Comparison of ENCODE assay signal across 20 cellular contexts in genomic region chr5:159089675-159090074, GRCh38.
"Had no signal": no experiment of that assay in that cellular context is flagged by ENCODE, and none has a peak within 500 bp of the region (broad histone marks: within the 10 kb centered on the region; RNA-seq: fewer than 3 reads in every experiment).

No MANE protein-coding gene starts in this region.

- H3K9me3 ChIP-seq: body of pancreas, left ventricle myocardium inferior, right atrium auricular region, upper lobe of left lung had no signal

- FAIRE-seq: kidney had no signal

- H3K4me1 ChIP-seq: upper lobe of left lung had no signal

- H3K4me3 ChIP-seq: body of pancreas, left ventricle myocardium inferior, right atrium auricular region, skin epidermis, upper lobe of left lung had no signal

- H3K27ac ChIP-seq: body of pancreas, right atrium auricular region, skin epidermis, upper lobe of left lung had no signal

- ATAC-seq: activated CD8-positive, alpha-beta memory T cell treated with anti-CD3 and anti-CD28 coated beads, Interleukin-2, amount 10 ng/mL, durations not matched to agents 7 days and 5 days; activated T-cell treated with anti-CD3 and anti-CD28 coated beads, Interleukin-2, amount 50 U/mL, for 4 hours; body of pancreas; natural killer cell treated with Interleukin-12 subunit alpha and Interleukin-12 subunit beta and Interleukin-15 and Interleukin-18, amount 100 ng/mL, for 72 hours had no signal

- H3K36me3 ChIP-seq: right atrium auricular region, upper lobe of left lung had no signal

- H3K27me3 ChIP-seq: body of pancreas, right atrium auricular region, upper lobe of left lung had no signal

- DNase-seq: activated CD4-positive, alpha-beta T cell treated with anti-CD3 and anti-CD28 coated beads for 1 hour; activated CD4-positive, alpha-beta T cell treated with anti-CD3 and anti-CD28 coated beads, Interleukin-2, amount 50 U/mL, for 4 hours; activated CD8-positive, alpha-beta memory T cell treated with anti-CD3 and anti-CD28 coated beads, Interleukin-2, amount 10 ng/mL, durations not matched to agents 7 days and 5 days; activated effector memory CD4-positive, alpha-beta T cell treated with Interleukin-2 at 50 U/mL for 16 hours; activated T-cell treated with anti-CD3 and anti-CD28 coated beads, Interleukin-2, amount 50 U/mL, for 4 hours; body of pancreas; caudate nucleus; foreskin fibroblast; hypothalamus; kidney; left ventricle myocardium inferior; stimulated activated CD4-positive, alpha-beta T cell treated with anti-CD3 and anti-CD28 coated beads, Interleukin-15, amount 100 ng/mL, for 24 hours; stimulated activated CD4-positive, alpha-beta T cell treated with anti-CD3 and anti-CD28 coated beads, Interleukin-4, amount 100 ng/mL, for 1 hour; stimulated activated naive CD4-positive, alpha-beta T cell treated with Interleukin-2 at 50 U/mL for 16 hours; T-helper 1 cell; T1000; upper lobe of left lung had no signal
